Comparison of ENCODE assay signal across 8 cellular contexts in the genomic region with DNA sequence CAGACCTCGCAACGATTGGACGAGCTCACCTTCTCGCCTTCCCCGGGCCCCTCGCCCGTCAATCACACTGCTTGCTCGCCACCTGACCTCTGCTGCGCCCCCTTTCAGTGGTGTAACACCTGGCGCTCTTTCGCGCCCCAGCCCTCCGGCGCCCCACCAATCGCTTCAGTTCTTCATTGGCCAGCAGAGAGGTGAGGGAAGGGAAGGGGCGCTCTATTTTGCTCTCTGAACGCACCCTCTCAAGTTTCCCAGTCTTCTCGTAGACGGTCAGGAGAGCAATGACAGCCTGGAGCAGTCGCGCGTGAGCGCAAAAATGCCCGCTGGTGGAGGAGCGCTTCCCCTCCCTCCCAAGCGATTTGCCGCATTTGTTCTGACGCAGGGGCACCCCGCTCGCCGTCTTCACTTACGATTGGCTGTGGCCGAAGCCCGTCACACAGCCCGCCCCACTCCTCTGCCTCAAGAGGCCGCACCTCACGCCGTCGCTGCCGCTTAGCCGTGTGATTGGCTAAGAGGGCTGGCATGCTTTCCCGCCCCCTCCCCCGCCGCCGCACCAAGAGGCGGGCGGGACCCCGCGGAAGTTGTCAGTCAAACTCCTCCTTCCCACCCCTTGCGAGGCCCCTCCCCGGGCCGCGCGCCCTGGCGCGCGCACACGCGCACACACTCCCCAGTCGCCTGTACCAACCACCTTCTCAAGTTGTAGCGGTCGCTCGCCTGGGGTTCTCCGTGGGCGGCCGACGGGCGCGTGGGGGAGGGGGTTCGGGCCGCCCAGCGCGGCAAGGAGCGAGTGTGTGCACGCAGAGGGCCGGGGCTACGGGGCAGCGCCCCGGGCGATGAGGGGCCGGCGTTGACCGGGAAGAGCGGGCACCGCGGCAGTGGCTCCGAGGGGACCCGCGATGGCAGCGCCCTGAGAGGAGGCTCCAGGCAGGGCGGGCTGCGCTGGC. TPM values are rescaled to one million over a fixed set of nuclear protein-coding genes. Genes with fewer than 3 reads are reported as not detected.
A peak's percentile ranks its signal among the peaks of the same experiment; 100 is the strongest.
DNase-seq lines count a peak whose midpoint lies in the region; ATAC-seq and TF ChIP-seq lines count a peak whose summit lies in the region.

A gene (plus strand): TSS at position 667 of the 941 bp plus-strand sequence. CDS start 701 bp downstream, outside the sequence.

- peak within 1 kb of the TSS; percentile 94 for H3K27ac ChIP-seq in cingulate gyrus (ENCODE audit: low read depth, low read length)

- DNase-seq in Ammon's horn (ENCODE audit: low spot score) (peak; percentile 100), NCI-H510A treated with DMSO at 0.1 percent for 48 hours (lab: John Stamatoyannopoulos, UW) (peak; percentile 93), kidney glomerular epithelial cell (lab: John Stamatoyannopoulos, UW) (peak; percentile 97)
- DNase-seq in activated CD4-positive, alpha-beta T cell treated with anti-CD3 and anti-CD28 coated beads for 36 hours = peak; percentile 99
- peak; percentile 90 to 98 (median 93) for DNase-seq in stimulated activated CD4-positive, alpha-beta T cell treated with anti-CD3 and anti-CD28 coated beads, Interleukin-1b, Interleukin-23, amount 100 ng/mL, for 24 hours (ENCODE audit: low read depth in 4 of 4, low spot score in 1 of 4)

- POLR2A ChIA-PET in activated CD4-positive, alpha-beta T cell treated with anti-CD3 and anti-CD28 coated beads for 36 hours (lab: Charles Lee) = interaction anchor here (0.6 to 1.3 kb wide), 6 partner anchors 15 to 666 kb away, joined by 3 to 8 read pairs (median 4); a partner anchor contains a TSS

- peak within 1 kb of the TSS; percentile 92 for H3K4me3 Mint-ChIP-seq in activated CD4-positive, alpha-beta T cell treated with anti-CD3 and anti-CD28 coated beads for 36 hours

- intact Hi-C loops in activated CD4-positive, alpha-beta T cell treated with anti-CD3 and anti-CD28 coated beads for 36 hours (cut with DNase I, micrococcal nuclease) = loop anchor here (1.0 to 5.0 kb wide), 19 partner anchors 24 to 1026 kb away; a partner anchor contains a TSS

- ATAC-seq in HG03439 (IDR thresholded peaks at IDR 0.05; ENCODE audit: unreplicated experiment) = peak; percentile 92
- peak; percentile 93 for ATAC-seq in activated CD4-positive, alpha-beta T cell treated with anti-CD3 and anti-CD28 coated beads for 36 hours

- no peaks in the 10 kb centered on the region for H3K9me3 Mint-ChIP-seq in activated CD4-positive, alpha-beta T cell treated with anti-CD3 and anti-CD28 coated beads for 36 hours (ENCODE audit: low read depth)

- CTCF ChIA-PET in activated CD4-positive, alpha-beta T cell treated with anti-CD3 and anti-CD28 coated beads for 36 hours (lab: Charles Lee) = interaction anchor here (0.7 to 1.9 kb wide), 11 partner anchors 10 to 214 kb away, joined by 3 to 8 read pairs (median 3); no protein-coding TSS in a partner anchor

- H3K4me1 Mint-ChIP-seq in activated CD4-positive, alpha-beta T cell treated with anti-CD3 and anti-CD28 coated beads for 36 hours = peaks cover 32% of the 10 kb centered on the region

- peaks cover 5% of the 10 kb centered on the region for H3K36me3 Mint-ChIP-seq in activated CD4-positive, alpha-beta T cell treated with anti-CD3 and anti-CD28 coated beads for 36 hours (ENCODE audit: low read depth)

- H3K27me3 Mint-ChIP-seq in activated CD4-positive, alpha-beta T cell treated with anti-CD3 and anti-CD28 coated beads for 36 hours = no peaks in the 10 kb centered on the region

- peak within 1 kb of the TSS; percentile 96 for H3K27ac Mint-ChIP-seq in activated CD4-positive, alpha-beta T cell treated with anti-CD3 and anti-CD28 coated beads for 36 hours

- peak; percentile 72 for TF ChIP-seq POLR2A in GM19099 (IDR thresholded peaks at IDR 0.05; ENCODE audit: extremely low read depth, insufficient read length, low read depth)

RNA-seq across cellular contexts. Expression of the gene that starts here (rescaled TPM):
- total RNA-seq in activated CD4-positive, alpha-beta T cell treated with anti-CD3 and anti-CD28 coated beads for 36 hours = 10 to 100 TPM; 32.3 to 36.1 TPM

Comparison
In these comparisons a context has a peak if more than half of its experiments do, and no peak if none do; other contexts are left out.
1. Peak in every context shown above with its lines: DNase-seq, ATAC-seq and H3K27ac ChIP-seq.